Comparison of ENCODE assay signal across 17 cellular contexts in genomic region chr2:181052523-181052891, GRCh38.
DNase-seq lines count a peak whose midpoint lies in the region; ATAC-seq, FAIRE-seq and TF ChIP-seq lines count a peak whose summit lies in the region.
"Had no signal": no experiment of that assay in that cellular context is flagged by ENCODE, and none has a peak within 500 bp of the region (broad histone marks: within the 10 kb centered on the region; RNA-seq: fewer than 3 reads in every experiment).

No MANE protein-coding gene starts in this region.

- peaks cover 6% of the 10 kb centered on the region; the same call in 1 of the 2 replicates for H3K9me3 Mint-ChIP-seq in WTC11
- H3K9me3 Mint-ChIP-seq in endodermal cell, result no peaks in the 10 kb centered on the region
- H3K9me3 Mint-ChIP-seq: naive B cell had no signal

- no peak overlapping the region for H3K4me3 ChIP-seq in endodermal cell (ENCODE audit: low read length)
- H3K4me3 ChIP-seq: lung had no signal

- no peaks in the 10 kb centered on the region for H3K36me3 Mint-ChIP-seq in WTC11
- H3K36me3 Mint-ChIP-seq in endodermal cell (ENCODE audit: low read depth), result peaks cover 4% of the 10 kb centered on the region
- H3K36me3 Mint-ChIP-seq: naive B cell had no signal

- no peaks in the 10 kb centered on the region for H3K9me3 ChIP-seq in endodermal cell (ENCODE audit: control insufficient read depth, low read length)
- H3K9me3 ChIP-seq: Caco-2 had no signal

- no peak overlapping the region for H3K27ac ChIP-seq in endodermal cell (ENCODE audit: low read depth, low read length)
- H3K27ac ChIP-seq: parathyroid adenoma had no signal

- H3K4me1 Mint-ChIP-seq in WTC11 (peaks cover 44% of the 10 kb centered on the region), endodermal cell (peaks cover 16% of the 10 kb centered on the region)

- peak; percentile 21 for FAIRE-seq in GM18507 (lab: Jason Lieb, UNC)

- DNase-seq in GM18507 (ENCODE audit: extremely low spot score, insufficient read length, low read depth) (no peak), WTC11 (ENCODE audit: low spot score) (no peak), endodermal cell (no peak), GF-D8 (lab: John Stamatoyannopoulos, UW) (no peak)
- DNase-seq: activated CD4-positive, alpha-beta T cell treated with anti-CD3 and anti-CD28 coated beads, Interleukin-2, amount 50 U/mL, for 4 hours; activated T-cell treated with anti-CD3 and anti-CD28 coated beads, Interleukin-2, amount 50 U/mL, for 48 hours; AML-193; Caco-2; effector CD4-positive, alpha-beta T cell; naive B cell; NCI-H146; stimulated activated CD4-positive, alpha-beta T cell treated with anti-CD3 and anti-CD28 coated beads, Interleukin-2, amount 100 ng/mL, for 48 hours had no signal

- H3K4me3 Mint-ChIP-seq in WTC11 (no peak overlapping the region), endodermal cell (no peak overlapping the region)
- H3K4me3 Mint-ChIP-seq: naive B cell had no signal

- TF ChIP-seq CTCF in WTC11 (IDR thresholded peaks at IDR 0.05), result no peak
- TF ChIP-seq CTCF in endodermal cell (conservative IDR thresholded peaks at IDR 0.05), result no peak

- POLR2A ChIA-PET in WTC11 (lab: Charles Lee), result no interaction called here

- H3K27me3 ChIP-seq in endodermal cell (ENCODE audit: control insufficient read depth, insufficient read depth, low read length, poor library complexity, severe bottlenecking), result no peaks in the 10 kb centered on the region

- no peaks in the 10 kb centered on the region for H3K36me3 ChIP-seq in endodermal cell (ENCODE audit: control insufficient read depth, insufficient read depth, low read length)

- H3K27me3 Mint-ChIP-seq in WTC11 (ENCODE audit: low read depth) (no peaks in the 10 kb centered on the region), endodermal cell (ENCODE audit: insufficient read depth) (no peaks in the 10 kb centered on the region)
- H3K27me3 Mint-ChIP-seq: naive B cell had no signal

- H3K27ac Mint-ChIP-seq in WTC11, result 0 out of 2 replicates have a peak overlapping the region, but pooled peaks have one; percentile 6
- H3K27ac Mint-ChIP-seq in endodermal cell, result no peak overlapping the region

- no peaks in the 10 kb centered on the region for H3K4me1 ChIP-seq in endodermal cell (ENCODE audit: control insufficient read depth, insufficient read depth, low read length)

- no peak overlapping the region for H3K9ac ChIP-seq in endodermal cell (ENCODE audit: extremely low read depth, low read length, poor library complexity, severe bottlenecking)
- H3K9ac ChIP-seq: parathyroid adenoma had no signal

- CTCF ChIA-PET in WTC11 (lab: Charles Lee), result no interaction called here

- ATAC-seq in GM19395 (IDR thresholded peaks at IDR 0.05; ENCODE audit: unreplicated experiment), result peak; percentile 59
- peak; percentile 55 for ATAC-seq in HG02884 (IDR thresholded peaks at IDR 0.05; ENCODE audit: unreplicated experiment)
- ATAC-seq in WTC11, result no peak
- ATAC-seq in esophagus mucosa, result no peak

TF ChIP-seq in WTC11, 78 proteins besides CTCF, POLR2A, EP300 and RAD21:
- TF ChIP-seq ZNF232 (CRISPR knock-in tag; IDR thresholded peaks at IDR 0.05), result no peak
- no peak for TF ChIP-seq ETV6 (CRISPR knock-in tag; IDR thresholded peaks at IDR 0.05)
- no peak for TF ChIP-seq NR3C1 (CRISPR knock-in tag; conservative IDR thresholded peaks at IDR 0.05; ENCODE audit: low read depth)

Comparison
In these comparisons a context has a peak if more than half of its experiments do, and no peak if none do; other contexts are left out.
1. ATAC-seq: peak in GM19395 (single experiment) and HG02884 (single experiment); none in WTC11 (single experiment) and esophagus mucosa (single experiment).